ENCODE assay signal across 8 cellular contexts in genomic region chr12:12010277-12011031, GRCh38.
DNase-seq lines count a peak whose midpoint lies in the region; ATAC-seq and TF ChIP-seq lines count a peak whose summit lies in the region.

No MANE protein-coding gene starts in this region.

- H3K4me3 ChIP-seq in PC-9 (no peak overlapping the region), iPS-20b (ENCODE audit: low read length) (no peak overlapping the region), H7 (ENCODE audit: insufficient read depth, low read depth, low read length) (no peak overlapping the region)

- CTCF ChIA-PET in PC-9 (lab: Charles Lee) = interaction anchor here (2.5 kb wide), 1 partner anchor 23 kb away, joined by 8 read pairs; no protein-coding TSS in a partner anchor

- no TSS peak for BruUV-seq in PC-9 (replicated peaks; lab: Mats Ljungman, UMichigan)

- TF ChIP-seq CTCF in PC-9 (conservative IDR thresholded peaks at IDR 0.05) = no peak

- peak overlapping the region; percentile 96 for H3K27ac Mint-ChIP-seq in activated naive CD8-positive, alpha-beta T cell

- DNase-seq in PC-9 (no peak), H7 (no peak)
- DNase-seq in stimulated activated CD4-positive, alpha-beta T cell treated with anti-CD3 and anti-CD28 coated beads, Interleukin-12 subunit alpha, Interleukin-12 subunit beta, amount 100 ng/mL, for 48 hours (ENCODE audit: low read depth in 2 of 3, low spot score in 1 of 3) = peak; percentile 71 to 73 (median 73)
- no peak for DNase-seq in effector CD8-positive, alpha-beta T cell (lab: John Stamatoyannopoulos, UW)

- no peak overlapping the region for H3K4me2 ChIP-seq in PC-9

- H3K4me3 Mint-ChIP-seq in activated naive CD8-positive, alpha-beta T cell = peak overlapping the region; percentile 80

- no peaks in the 10 kb centered on the region for H3K9me2 ChIP-seq in PC-9 (ENCODE audit: insufficient read depth)

- H4K20me1 ChIP-seq in PC-9 (ENCODE audit: insufficient read depth) = no peaks in the 10 kb centered on the region

- no peak overlapping the region for H3K9ac ChIP-seq in iPS-20b (ENCODE audit: low read depth, low read length)

- no peaks in the 10 kb centered on the region for H3K36me3 Mint-ChIP-seq in activated naive CD8-positive, alpha-beta T cell

- H3K9me3 ChIP-seq in PC-9 (ENCODE audit: insufficient read depth, low read depth) (no peaks in the 10 kb centered on the region), iPS-20b (ENCODE audit: insufficient read depth, low read depth, low read length) (no peaks in the 10 kb centered on the region)

- H3K27ac ChIP-seq in PC-9 (peak overlapping the region; percentile 94), iPS-20b (ENCODE audit: low read length) (peak overlapping the region; percentile 42)

- peak; percentile 45 for ATAC-seq in GM18502 (IDR thresholded peaks at IDR 0.05; ENCODE audit: poor library complexity, unreplicated experiment)
- ATAC-seq in HG02870 (IDR thresholded peaks at IDR 0.05; ENCODE audit: unreplicated experiment) = peak; percentile 33

- intact Hi-C loops in PC-9 (cut with micrococcal nuclease; ENCODE audit: unreplicated experiment) = no loop called here

- H3K36me3 ChIP-seq in PC-9 (ENCODE audit: low read depth) (no peaks in the 10 kb centered on the region), iPS-20b (ENCODE audit: insufficient read depth, low read depth, low read length) (no peaks in the 10 kb centered on the region), H7 (replicated peaks; ENCODE audit: control insufficient read depth, insufficient read depth, low read length) (no peaks in the 10 kb centered on the region)

- no peaks in the 10 kb centered on the region for H3K27me3 Mint-ChIP-seq in activated naive CD8-positive, alpha-beta T cell

- no peaks in the 10 kb centered on the region for H3K9me3 Mint-ChIP-seq in activated naive CD8-positive, alpha-beta T cell (ENCODE audit: low read depth)

- POLR2A ChIA-PET in PC-9 (lab: Charles Lee; ENCODE audit: unreplicated experiment) = no interaction called here

- H3K4me1 Mint-ChIP-seq in activated naive CD8-positive, alpha-beta T cell (ENCODE audit: low read depth) = peaks cover 81% of the 10 kb centered on the region

- no peak overlapping the region for H2AFZ ChIP-seq in PC-9

- H3K27me3 ChIP-seq in PC-9 (ENCODE audit: insufficient read depth, low read depth) (no peaks in the 10 kb centered on the region), iPS-20b (ENCODE audit: insufficient read depth, low read length) (no peaks in the 10 kb centered on the region), H7 (ENCODE audit: control insufficient read depth, insufficient read depth, low read length) (no peaks in the 10 kb centered on the region)

- H3F3A ChIP-seq in PC-9 (ENCODE audit: insufficient read depth, low read depth) = peaks cover 28% of the 10 kb centered on the region

- H3K79me2 ChIP-seq in PC-9 (ENCODE audit: low read depth) = no peaks in the 10 kb centered on the region

- H3K4me1 ChIP-seq in PC-9 (replicated peaks; ENCODE audit: insufficient read depth) (peaks cover 45% of the 10 kb centered on the region), iPS-20b (ENCODE audit: insufficient read depth, low read length) (peaks cover 29% of the 10 kb centered on the region)

Comparison
In these comparisons a context has a peak if more than half of its experiments do, and no peak if none do; other contexts are left out.
1. DNase-seq: peak in stimulated activated CD4-positive, alpha-beta T cell treated with anti-CD3 and anti-CD28 coated beads, Interleukin-12 subunit alpha, Interleukin-12 subunit beta, amount 100 ng/mL, for 48 hours (3 of 3); none in PC-9 (0 of 2), effector CD8-positive, alpha-beta T cell (single experiment) and H7 (single experiment).